Comparison of ENCODE assay signal across 9 cellular contexts in genomic region chr1:79497193-79497773, GRCh38.
DNase-seq lines count a peak whose midpoint lies in the region; ATAC-seq and TF ChIP-seq lines count a peak whose summit lies in the region.
"Had no signal": no experiment of that assay in that cellular context is flagged by ENCODE, and none has a peak within 500 bp of the region (broad histone marks: within the 10 kb centered on the region; RNA-seq: fewer than 3 reads in every experiment).

No MANE protein-coding gene starts in this region.

- H3F3A ChIP-seq in smooth muscle cell (ENCODE audit: low read depth) = no peaks in the 10 kb centered on the region

- H3K27me3 ChIP-seq in SJCRH30 (no peaks in the 10 kb centered on the region), smooth muscle cell (ENCODE audit: low read depth) (no peaks in the 10 kb centered on the region)
- H3K27me3 ChIP-seq: BLaER1 treated with 17β-estradiol and CSF1 and Interleukin-3, amounts not matched to agents 10 nM and 100 nM had no signal

- TF ChIP-seq RAD21 in Ishikawa (IDR thresholded peaks at IDR 0.05; ENCODE audit: low read depth) = peak; percentile 94

- no peaks in the 10 kb centered on the region for H4K20me1 ChIP-seq in smooth muscle cell (ENCODE audit: low read depth)
- H4K20me1 ChIP-seq: BLaER1 treated with 17β-estradiol and CSF1 and Interleukin-3, amounts not matched to agents 10 nM and 100 nM had no signal

- TF ChIP-seq CTCF in smooth muscle cell (IDR thresholded peaks at IDR 0.05; ENCODE audit: borderline replicate concordance, insufficient read depth, poor library complexity, severe bottlenecking) = peak; percentile 95

- H3K27ac ChIP-seq in SJCRH30 = no peak overlapping the region
- no peak overlapping the region for H3K27ac ChIP-seq in smooth muscle cell (ENCODE audit: low read depth)
- H3K27ac ChIP-seq: BLaER1 treated with 17β-estradiol and CSF1 and Interleukin-3, amounts not matched to agents 10 nM and 100 nM had no signal

- 33% methylated on average over 4 of the region's 4 CpGs for WGBS in smooth muscle cell (ENCODE audit: low lambda C conversion rate)

- H3K9me3 ChIP-seq in SJCRH30 (replicated peaks) (no peaks in the 10 kb centered on the region), smooth muscle cell (replicated peaks; ENCODE audit: low read depth) (no peaks in the 10 kb centered on the region)
- H3K9me3 ChIP-seq: BLaER1 treated with 17β-estradiol and CSF1 and Interleukin-3, amounts not matched to agents 10 nM and 100 nM had no signal

- no peak overlapping the region for H3K9ac ChIP-seq in smooth muscle cell (ENCODE audit: low read depth)
- H3K9ac ChIP-seq: BLaER1 treated with 17β-estradiol and CSF1 and Interleukin-3, amounts not matched to agents 10 nM and 100 nM had no signal

- H3K36me3 ChIP-seq in SJCRH30 (no peaks in the 10 kb centered on the region), smooth muscle cell (ENCODE audit: low read depth) (no peaks in the 10 kb centered on the region)
- H3K36me3 ChIP-seq: BLaER1 treated with 17β-estradiol and CSF1 and Interleukin-3, amounts not matched to agents 10 nM and 100 nM had no signal

- no peak for TF ChIP-seq EP300 in Ishikawa (IDR thresholded peaks at IDR 0.05; ENCODE audit: borderline replicate concordance)

- H3K4me2 ChIP-seq in smooth muscle cell = no peak overlapping the region
- H3K4me2 ChIP-seq: BLaER1 treated with 17β-estradiol and CSF1 and Interleukin-3, amounts not matched to agents 10 nM and 100 nM had no signal

- no peaks in the 10 kb centered on the region for H3K79me2 ChIP-seq in smooth muscle cell (ENCODE audit: low read depth)

- H3K4me3 ChIP-seq in SJCRH30 (no peak overlapping the region), smooth muscle cell (no peak overlapping the region)
- H3K4me3 ChIP-seq: BLaER1 treated with 17β-estradiol and CSF1 and Interleukin-3, amounts not matched to agents 10 nM and 100 nM had no signal

- peak; percentile 81 for ATAC-seq in GM21526 (IDR thresholded peaks at IDR 0.05; ENCODE audit: low FRiP score, unreplicated experiment)

- H2AFZ ChIP-seq in smooth muscle cell (ENCODE audit: low read depth) = no peak overlapping the region

- H3K4me1 ChIP-seq in SJCRH30 (no peaks in the 10 kb centered on the region; the same call in 1 of the 2 replicates), smooth muscle cell (ENCODE audit: low read depth) (no peaks in the 10 kb centered on the region)
- H3K4me1 ChIP-seq: BLaER1 treated with 17β-estradiol and CSF1 and Interleukin-3, amounts not matched to agents 10 nM and 100 nM had no signal

- peak; percentile 40 for DNase-seq in NCI-H1105 treated with DMSO at 0.1 percent for 48 hours (lab: John Stamatoyannopoulos, UW)
- DNase-seq in NCI-H1105 (lab: John Stamatoyannopoulos, UW) = no peak
- DNase-seq in SJCRH30 = peak; percentile 11 to 64
- peak; percentile 44 for DNase-seq in fibroblast of the conjunctiva (ENCODE audit: low read depth)
- no peak for DNase-seq in smooth muscle cell (lab: John Stamatoyannopoulos, UW; ENCODE audit: unreplicated experiment)
- no peak for DNase-seq in activated effector memory CD4-positive, alpha-beta T cell treated with anti-CD3 and anti-CD28 coated beads, Interleukin-2, amount 50 U/mL, for 16 hours

TF ChIP-seq in Ishikawa, 13 proteins besides CTCF, POLR2A, EP300 and RAD21:
- TF ChIP-seq CEBPB (IDR thresholded peaks at IDR 0.05) (no peak), ZBTB7A (IDR thresholded peaks at IDR 0.05; ENCODE audit: low read depth) (no peak), TAF1 (IDR thresholded peaks at IDR 0.05; ENCODE audit: low read depth) (no peak), EGR1 (IDR thresholded peaks at IDR 0.05) (no peak)

Comparison
In these comparisons a context has a peak if more than half of its experiments do, and no peak if none do; other contexts are left out.
1. DNase-seq: peak in NCI-H1105 treated with DMSO at 0.1 percent for 48 hours (single experiment), SJCRH30 (2 of 2) and fibroblast of the conjunctiva (single experiment); none in NCI-H1105 (single experiment), smooth muscle cell (single experiment) and activated effector memory CD4-positive, alpha-beta T cell treated with anti-CD3 and anti-CD28 coated beads, Interleukin-2, amount 50 U/mL, for 16 hours (single experiment).